Comparison of ENCODE assay signal across 15 cellular contexts in genomic region chr15:25763206-25763880, GRCh38.
DNase-seq lines count a peak whose midpoint lies in the region; ATAC-seq and TF ChIP-seq lines count a peak whose summit lies in the region.
"Had no signal": no experiment of that assay in that cellular context is flagged by ENCODE, and none has a peak within 500 bp of the region (broad histone marks: within the 10 kb centered on the region; RNA-seq: fewer than 3 reads in every experiment).

No MANE protein-coding gene starts in this region.

- ATAC-seq in left lobe of liver: peak; percentile 44
- no peak for ATAC-seq in HG03354 (IDR thresholded peaks at IDR 0.05; ENCODE audit: poor library complexity, severe bottlenecking, unreplicated experiment)
- ATAC-seq: activated CD4-positive, CD25-positive, alpha-beta regulatory T cell treated with anti-CD3 and anti-CD28 coated beads, Interleukin-2, amount 50 U/mL, for 24 hours; foreskin keratinocyte; Panc1 had no signal

- in situ Hi-C loops in GM13976 (cut with MboI; ENCODE audit: low sequenced_read_pairs, unreplicated experiment): no loop called here

- no peak overlapping the region for H3K4me3 Mint-ChIP-seq in CD14-positive monocyte
- H3K4me3 Mint-ChIP-seq: activated naive CD8-positive, alpha-beta T cell treated with anti-CD3 and anti-CD28 coated beads, Interleukin-2, amount 10 ng/mL, durations not matched to agents 7 days and 5 days; endodermal cell had no signal

- H3K27me3 Mint-ChIP-seq in CD14-positive monocyte (ENCODE audit: low read depth in 3 of 3): peaks cover 0 to 1% (median 0%) of the 10 kb centered on the region in 3 donors
- H3K27me3 Mint-ChIP-seq: activated naive CD8-positive, alpha-beta T cell treated with anti-CD3 and anti-CD28 coated beads, Interleukin-2, amount 10 ng/mL, durations not matched to agents 7 days and 5 days had no signal

- H3K9me3 Mint-ChIP-seq in CD14-positive monocyte: peaks cover 19 to 33% (median 27%) of the 10 kb centered on the region in 7 donors
- H3K9me3 Mint-ChIP-seq: activated naive CD8-positive, alpha-beta T cell treated with anti-CD3 and anti-CD28 coated beads, Interleukin-2, amount 10 ng/mL, durations not matched to agents 7 days and 5 days had no signal

- intact Hi-C loops in CD14-positive monocyte (cut with micrococcal nuclease): no loop called here

- TF ChIP-seq CTCF in 22Rv1 (IDR thresholded peaks at IDR 0.05) (no peak), CD14-positive monocyte (IDR thresholded peaks at IDR 0.05) (no peak), GM13976 (IDR thresholded peaks at IDR 0.05; ENCODE audit: borderline replicate concordance, control extremely low read depth, extremely low read depth, insufficient read depth, missing control alignments) (no peak)

- peak overlapping the region in 1 of 7 donors; percentile 58 for H3K27ac Mint-ChIP-seq in CD14-positive monocyte
- H3K27ac Mint-ChIP-seq: activated naive CD8-positive, alpha-beta T cell treated with anti-CD3 and anti-CD28 coated beads, Interleukin-2, amount 10 ng/mL, durations not matched to agents 7 days and 5 days; endodermal cell had no signal

- 0 out of 2 replicates have a peak overlapping the region, but pooled peaks have one; percentile 23 for H3K27ac ChIP-seq in 22Rv1
- H3K27ac ChIP-seq: cardiac muscle cell, foreskin keratinocyte had no signal

- H3K4me1 Mint-ChIP-seq in CD14-positive monocyte: peaks cover 17% of the 10 kb centered on the region
- H3K4me1 Mint-ChIP-seq: endodermal cell had no signal

- DNase-seq in DMS 273 (lab: John Stamatoyannopoulos, UW; ENCODE audit: unreplicated experiment) (peak; percentile 28), NCI-H526 (lab: John Stamatoyannopoulos, UW) (peak; percentile 72 to 73), left lobe of liver (ENCODE audit: low spot score) (no peak), CD14-positive monocyte (ENCODE audit: low spot score) (no peak), NCI-H2227 treated with DMSO at 0.1 percent for 48 hours (lab: John Stamatoyannopoulos, UW) (no peak), GM13976 (ENCODE audit: low spot score) (no peak)
- DNase-seq: activated naive CD8-positive, alpha-beta T cell treated with anti-CD3 and anti-CD28 coated beads, Interleukin-2, amount 10 ng/mL, durations not matched to agents 7 days and 5 days; DND-41; endodermal cell; foreskin keratinocyte had no signal

- H3K36me3 Mint-ChIP-seq in CD14-positive monocyte: peaks cover 6 to 27% of the 10 kb centered on the region in 2 donors

Comparison
In these comparisons a context has a peak if more than half of its experiments do, and no peak if none do; other contexts are left out.
1. DNase-seq: peak in DMS 273 (single experiment) and NCI-H526 (2 of 2); none in left lobe of liver (single experiment), CD14-positive monocyte (single experiment), NCI-H2227 treated with DMSO at 0.1 percent for 48 hours (single experiment) and GM13976 (single experiment).